In genomic region chr2:47907097-47907781, GRCh38 we compare ENCODE assay signal across 8 cellular contexts. TPM values are rescaled to one million over a fixed set of nuclear protein-coding genes. Genes with fewer than 3 reads are reported as not detected.
DNase-seq lines count a peak whose midpoint lies in the region; ATAC-seq, FAIRE-seq and TF ChIP-seq lines count a peak whose summit lies in the region.

No MANE protein-coding gene starts in this region.

- peaks cover 28% of the 10 kb centered on the region for H4K20me1 ChIP-seq in smooth muscle cell (ENCODE audit: low read depth)

- H3K27me3 ChIP-seq in MG63 (no peaks in the 10 kb centered on the region), right atrium auricular region (no peaks in the 10 kb centered on the region), smooth muscle cell (ENCODE audit: low read depth) (no peaks in the 10 kb centered on the region)

- peaks cover 0 to 25% of the 10 kb centered on the region in 2 donors for H3K4me1 ChIP-seq in right atrium auricular region
- H3K4me1 ChIP-seq in smooth muscle cell (ENCODE audit: low read depth), result peaks cover 16% of the 10 kb centered on the region

- TF ChIP-seq CTCF in C4-2B (conservative IDR thresholded peaks at IDR 0.05) (peak; percentile 29), right atrium auricular region (IDR thresholded peaks at IDR 0.05) (no peak), smooth muscle cell (IDR thresholded peaks at IDR 0.05; ENCODE audit: borderline replicate concordance, insufficient read depth, poor library complexity, severe bottlenecking) (no peak)

- peak overlapping the region; percentile 76 for H2AFZ ChIP-seq in smooth muscle cell (ENCODE audit: low read depth)

- peak overlapping the region; percentile 98 for H3K9ac ChIP-seq in smooth muscle cell (ENCODE audit: low read depth)

- DNase-seq in MG63 (no peak), right atrium auricular region (ENCODE audit: low spot score) (peak; percentile 62), smooth muscle cell (lab: John Stamatoyannopoulos, UW; ENCODE audit: unreplicated experiment) (no peak), RCC 7860 (ENCODE audit: low spot score) (no peak), NCI-H1436 (lab: John Stamatoyannopoulos, UW) (no peak)
- peak; percentile 5 for DNase-seq in activated T-helper 9 cell treated with anti-CD3 and anti-CD28 coated beads, Interleukin-2, amount 50 U/mL, for 16 hours (ENCODE audit: low read depth)

- H3K4me3 ChIP-seq in MG63 (peak overlapping the region; percentile 79), right atrium auricular region (peak overlapping the region; percentile 89 to 96), smooth muscle cell (peak overlapping the region; percentile 94)

- 10% methylated on average over 13 of the region's 13 CpGs for WGBS in smooth muscle cell (ENCODE audit: low lambda C conversion rate)

- H3K27ac ChIP-seq in C4-2B (peak overlapping the region; percentile 98), right atrium auricular region (peak overlapping the region; percentile 99), smooth muscle cell (ENCODE audit: low read depth) (peak overlapping the region; percentile 97)

- H3K36me3 ChIP-seq in MG63 (no peaks in the 10 kb centered on the region), right atrium auricular region (no peaks in the 10 kb centered on the region), smooth muscle cell (ENCODE audit: low read depth) (no peaks in the 10 kb centered on the region)

- no peak for FAIRE-seq in RCC 7860 (lab: Jason Lieb, UNC)

- ATAC-seq in HG02852 (IDR thresholded peaks at IDR 0.05; ENCODE audit: unreplicated experiment), result no peak

- H3F3A ChIP-seq in smooth muscle cell (ENCODE audit: low read depth), result peaks cover 11% of the 10 kb centered on the region

- H3K9me3 ChIP-seq in MG63 (no peaks in the 10 kb centered on the region), right atrium auricular region (no peaks in the 10 kb centered on the region), smooth muscle cell (replicated peaks; ENCODE audit: low read depth) (no peaks in the 10 kb centered on the region)

- peak overlapping the region; percentile 60 for H3K4me2 ChIP-seq in smooth muscle cell

- peaks cover 36% of the 10 kb centered on the region for H3K79me2 ChIP-seq in smooth muscle cell (ENCODE audit: low read depth)

RNA-seq across cellular contexts. Expression of gene FBXO11, which starts 0.9 kb away (rescaled TPM):
- 22.2 and 22.5 TPM in 2 replicates for total RNA-seq in MG63 (2014; rRNA removed; shearing (Covaris generic); ENCODE audit: low replicate concordance)
- total RNA-seq in right atrium auricular region, result 10 to 100 TPM; 28.6 to 31.7 TPM
- total RNA-seq in smooth muscle cell, result 39.0 and 41.9 TPM in 2 replicates
- 21.0 and 23.1 TPM in 2 replicates for polyA plus RNA-seq in smooth muscle cell

Comparison
In these comparisons a context has a peak if more than half of its experiments do, and no peak if none do; other contexts are left out.
1. DNase-seq: peak in activated T-helper 9 cell treated with anti-CD3 and anti-CD28 coated beads, Interleukin-2, amount 50 U/mL, for 16 hours (single experiment) and right atrium auricular region (single experiment); none in MG63 (single experiment), smooth muscle cell (single experiment), RCC 7860 (single experiment) and NCI-H1436 (single experiment).
2. Peak in every context shown above with its lines, with median percentiles within 50 percentile points of each other: H3K27ac ChIP-seq and H3K4me3 ChIP-seq.